ENCODE assay signal across 1 cellular context in the genomic region with DNA sequence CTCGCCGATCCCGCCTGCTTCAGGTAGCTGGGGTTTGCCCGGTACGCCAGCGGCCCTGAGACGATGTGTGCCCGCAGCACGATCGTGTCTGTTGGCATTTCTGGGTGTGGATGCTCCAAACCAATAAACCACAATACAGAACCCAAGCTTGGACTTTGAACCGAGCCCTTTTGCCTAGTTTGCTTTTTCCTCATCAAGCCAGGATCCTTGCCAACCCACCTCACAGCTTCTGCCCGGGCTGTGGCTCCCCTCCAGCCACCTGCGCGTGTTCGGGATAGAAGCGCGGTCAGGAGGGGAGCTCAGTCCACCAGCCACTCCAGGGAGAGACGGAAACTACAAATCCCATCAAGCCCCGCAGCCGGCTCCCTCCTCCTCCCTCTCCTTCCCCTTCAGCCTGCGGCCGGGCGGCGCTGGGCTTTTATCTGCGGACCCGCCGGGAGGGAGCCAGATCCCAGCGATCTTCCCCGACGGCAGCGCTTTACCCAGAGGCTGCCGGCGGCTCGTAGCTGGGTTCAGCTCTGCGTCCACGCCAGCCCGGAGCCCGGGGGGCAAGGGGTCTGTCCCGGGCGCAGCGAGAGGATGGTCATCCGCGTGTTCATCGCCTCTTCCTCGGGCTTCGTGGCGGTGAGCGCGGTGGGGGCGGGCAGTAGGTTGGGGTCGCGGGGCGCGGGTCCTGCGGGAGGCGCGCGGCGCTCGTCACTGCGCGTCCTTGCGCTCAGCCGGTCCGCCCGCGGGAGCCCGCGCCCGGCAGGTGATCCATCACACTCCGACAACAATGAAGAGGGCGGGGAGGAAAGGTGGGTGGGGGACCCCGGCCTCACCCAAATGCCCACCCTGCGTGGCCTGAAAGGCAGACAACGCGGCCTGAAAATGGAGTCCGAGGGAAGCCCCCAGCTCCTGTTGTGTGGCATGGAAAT.
A peak's percentile ranks its signal among the peaks of the same experiment; 100 is the strongest.
TF ChIP-seq lines count a peak whose summit lies in the region.

Gene SH3BGRL2 (plus strand): TSS at position 447 of the 917 bp plus-strand sequence. CDS start 133 bp downstream, at position 580.

TF ChIP-seq in K562, 482 proteins besides CTCF, POLR2A, EP300 and RAD21 (continued from another document and continues in another):
- no peak for TF ChIP-seq ETV6 (IDR thresholded peaks at IDR 0.05; ENCODE audit: borderline replicate concordance in 1 of 2, low read depth in 2 of 2, low read length in 1 of 2)
- no peak for TF ChIP-seq ETV6 (CRISPR knock-in tag; IDR thresholded peaks at IDR 0.05; ENCODE audit: borderline replicate concordance)
- TF ChIP-seq CHD4 (IDR thresholded peaks at IDR 0.05; ENCODE audit: insufficient read depth, insufficient replicate concordance, low read depth, low read length, poor library complexity, severe bottlenecking), result no peak
- TF ChIP-seq, protein P1, sequence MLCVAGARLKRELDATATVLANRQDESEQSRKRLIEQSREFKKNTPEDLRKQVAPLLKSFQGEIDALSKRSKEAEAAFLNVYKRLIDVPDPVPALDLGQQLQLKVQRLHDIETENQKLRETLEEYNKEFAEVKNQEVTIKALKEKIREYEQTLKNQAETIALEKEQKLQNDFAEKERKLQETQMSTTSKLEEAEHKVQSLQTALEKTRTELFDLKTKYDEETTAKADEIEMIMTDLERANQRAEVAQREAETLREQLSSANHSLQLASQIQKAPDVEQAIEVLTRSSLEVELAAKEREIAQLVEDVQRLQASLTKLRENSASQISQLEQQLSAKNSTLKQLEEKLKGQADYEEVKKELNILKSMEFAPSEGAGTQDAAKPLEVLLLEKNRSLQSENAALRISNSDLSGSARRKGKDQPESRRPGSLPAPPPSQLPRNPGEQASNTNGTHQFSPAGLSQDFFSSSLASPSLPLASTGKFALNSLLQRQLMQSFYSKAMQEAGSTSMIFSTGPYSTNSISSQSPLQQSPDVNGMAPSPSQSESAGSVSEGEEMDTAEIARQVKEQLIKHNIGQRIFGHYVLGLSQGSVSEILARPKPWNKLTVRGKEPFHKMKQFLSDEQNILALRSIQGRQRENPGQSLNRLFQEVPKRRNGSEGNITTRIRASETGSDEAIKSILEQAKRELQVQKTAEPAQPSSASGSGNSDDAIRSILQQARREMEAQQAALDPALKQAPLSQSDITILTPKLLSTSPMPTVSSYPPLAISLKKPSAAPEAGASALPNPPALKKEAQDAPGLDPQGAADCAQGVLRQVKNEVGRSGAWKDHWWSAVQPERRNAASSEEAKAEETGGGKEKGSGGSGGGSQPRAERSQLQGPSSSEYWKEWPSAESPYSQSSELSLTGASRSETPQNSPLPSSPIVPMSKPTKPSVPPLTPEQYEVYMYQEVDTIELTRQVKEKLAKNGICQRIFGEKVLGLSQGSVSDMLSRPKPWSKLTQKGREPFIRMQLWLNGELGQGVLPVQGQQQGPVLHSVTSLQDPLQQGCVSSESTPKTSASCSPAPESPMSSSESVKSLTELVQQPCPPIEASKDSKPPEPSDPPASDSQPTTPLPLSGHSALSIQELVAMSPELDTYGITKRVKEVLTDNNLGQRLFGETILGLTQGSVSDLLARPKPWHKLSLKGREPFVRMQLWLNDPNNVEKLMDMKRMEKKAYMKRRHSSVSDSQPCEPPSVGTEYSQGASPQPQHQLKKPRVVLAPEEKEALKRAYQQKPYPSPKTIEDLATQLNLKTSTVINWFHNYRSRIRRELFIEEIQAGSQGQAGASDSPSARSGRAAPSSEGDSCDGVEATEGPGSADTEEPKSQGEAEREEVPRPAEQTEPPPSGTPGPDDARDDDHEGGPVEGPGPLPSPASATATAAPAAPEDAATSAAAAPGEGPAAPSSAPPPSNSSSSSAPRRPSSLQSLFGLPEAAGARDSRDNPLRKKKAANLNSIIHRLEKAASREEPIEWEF (CRISPR knock-in tag; IDR thresholded peaks at IDR 0.05), result no peak
- no peak for TF ChIP-seq CEBPB (tag; IDR thresholded peaks at IDR 0.05)
- TF ChIP-seq, protein P2, sequence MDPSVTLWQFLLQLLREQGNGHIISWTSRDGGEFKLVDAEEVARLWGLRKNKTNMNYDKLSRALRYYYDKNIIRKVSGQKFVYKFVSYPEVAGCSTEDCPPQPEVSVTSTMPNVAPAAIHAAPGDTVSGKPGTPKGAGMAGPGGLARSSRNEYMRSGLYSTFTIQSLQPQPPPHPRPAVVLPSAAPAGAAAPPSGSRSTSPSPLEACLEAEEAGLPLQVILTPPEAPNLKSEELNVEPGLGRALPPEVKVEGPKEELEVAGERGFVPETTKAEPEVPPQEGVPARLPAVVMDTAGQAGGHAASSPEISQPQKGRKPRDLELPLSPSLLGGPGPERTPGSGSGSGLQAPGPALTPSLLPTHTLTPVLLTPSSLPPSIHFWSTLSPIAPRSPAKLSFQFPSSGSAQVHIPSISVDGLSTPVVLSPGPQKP (CRISPR knock-in tag; IDR thresholded peaks at IDR 0.05), result no peak
- no peak for TF ChIP-seq ILF3 (IDR thresholded peaks at IDR 0.05; ENCODE audit: borderline replicate concordance)
- TF ChIP-seq KHSRP (IDR thresholded peaks at IDR 0.05), result no peak
- TF ChIP-seq ZNF445 (CRISPR knock-in tag; IDR thresholded peaks at IDR 0.05; ENCODE audit: low read depth), result no peak
- TF ChIP-seq DMBX1 (CRISPR knock-in tag; IDR thresholded peaks at IDR 0.05; ENCODE audit: borderline replicate concordance), result no peak
- TF ChIP-seq HMG20B (CRISPR knock-in tag; IDR thresholded peaks at IDR 0.05), result no peak
- TF ChIP-seq HNRNPLL (IDR thresholded peaks at IDR 0.05; ENCODE audit: low read depth, low read length, poor library complexity, severe bottlenecking), result no peak
- no peak for TF ChIP-seq HDAC3 (IDR thresholded peaks at IDR 0.05; ENCODE audit: borderline replicate concordance, partially characterized antibody)
- TF ChIP-seq, protein P3, sequence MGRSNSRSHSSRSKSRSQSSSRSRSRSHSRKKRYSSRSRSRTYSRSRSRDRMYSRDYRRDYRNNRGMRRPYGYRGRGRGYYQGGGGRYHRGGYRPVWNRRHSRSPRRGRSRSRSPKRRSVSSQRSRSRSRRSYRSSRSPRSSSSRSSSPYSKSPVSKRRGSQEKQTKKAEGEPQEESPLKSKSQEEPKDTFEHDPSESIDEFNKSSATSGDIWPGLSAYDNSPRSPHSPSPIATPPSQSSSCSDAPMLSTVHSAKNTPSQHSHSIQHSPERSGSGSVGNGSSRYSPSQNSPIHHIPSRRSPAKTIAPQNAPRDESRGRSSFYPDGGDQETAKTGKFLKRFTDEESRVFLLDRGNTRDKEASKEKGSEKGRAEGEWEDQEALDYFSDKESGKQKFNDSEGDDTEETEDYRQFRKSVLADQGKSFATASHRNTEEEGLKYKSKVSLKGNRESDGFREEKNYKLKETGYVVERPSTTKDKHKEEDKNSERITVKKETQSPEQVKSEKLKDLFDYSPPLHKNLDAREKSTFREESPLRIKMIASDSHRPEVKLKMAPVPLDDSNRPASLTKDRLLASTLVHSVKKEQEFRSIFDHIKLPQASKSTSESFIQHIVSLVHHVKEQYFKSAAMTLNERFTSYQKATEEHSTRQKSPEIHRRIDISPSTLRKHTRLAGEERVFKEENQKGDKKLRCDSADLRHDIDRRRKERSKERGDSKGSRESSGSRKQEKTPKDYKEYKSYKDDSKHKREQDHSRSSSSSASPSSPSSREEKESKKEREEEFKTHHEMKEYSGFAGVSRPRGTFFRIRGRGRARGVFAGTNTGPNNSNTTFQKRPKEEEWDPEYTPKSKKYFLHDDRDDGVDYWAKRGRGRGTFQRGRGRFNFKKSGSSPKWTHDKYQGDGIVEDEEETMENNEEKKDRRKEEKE (IDR thresholded peaks at IDR 0.05; ENCODE audit: borderline replicate concordance in 1 of 2, control insufficient read depth in 1 of 2, low read depth in 2 of 2, low read length in 1 of 2), result no peak
- TF ChIP-seq GABPB1 (CRISPR knock-in tag; IDR thresholded peaks at IDR 0.05), result peak; percentile 39; the same call in 1 of the 2 replicates
- no peak for TF ChIP-seq ZNF274 (IDR thresholded peaks at IDR 0.05; ENCODE audit: borderline replicate concordance, low read depth, low read length)
- no peak for TF ChIP-seq DACH1 (IDR thresholded peaks at IDR 0.05; ENCODE audit: partially characterized antibody)
- TF ChIP-seq, protein P4, sequence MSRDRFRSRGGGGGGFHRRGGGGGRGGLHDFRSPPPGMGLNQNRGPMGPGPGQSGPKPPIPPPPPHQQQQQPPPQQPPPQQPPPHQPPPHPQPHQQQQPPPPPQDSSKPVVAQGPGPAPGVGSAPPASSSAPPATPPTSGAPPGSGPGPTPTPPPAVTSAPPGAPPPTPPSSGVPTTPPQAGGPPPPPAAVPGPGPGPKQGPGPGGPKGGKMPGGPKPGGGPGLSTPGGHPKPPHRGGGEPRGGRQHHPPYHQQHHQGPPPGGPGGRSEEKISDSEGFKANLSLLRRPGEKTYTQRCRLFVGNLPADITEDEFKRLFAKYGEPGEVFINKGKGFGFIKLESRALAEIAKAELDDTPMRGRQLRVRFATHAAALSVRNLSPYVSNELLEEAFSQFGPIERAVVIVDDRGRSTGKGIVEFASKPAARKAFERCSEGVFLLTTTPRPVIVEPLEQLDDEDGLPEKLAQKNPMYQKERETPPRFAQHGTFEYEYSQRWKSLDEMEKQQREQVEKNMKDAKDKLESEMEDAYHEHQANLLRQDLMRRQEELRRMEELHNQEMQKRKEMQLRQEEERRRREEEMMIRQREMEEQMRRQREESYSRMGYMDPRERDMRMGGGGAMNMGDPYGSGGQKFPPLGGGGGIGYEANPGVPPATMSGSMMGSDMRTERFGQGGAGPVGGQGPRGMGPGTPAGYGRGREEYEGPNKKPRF (IDR thresholded peaks at IDR 0.05; ENCODE audit: low read depth, low read length), result no peak
- TF ChIP-seq LCOR (CRISPR knock-in tag; IDR thresholded peaks at IDR 0.05), result peak; percentile 71; the same call in 1 of the 2 replicates
- TF ChIP-seq ZBTB1 (CRISPR knock-in tag; IDR thresholded peaks at IDR 0.05; ENCODE audit: borderline replicate concordance, low read depth), result peak; percentile 88
- TF ChIP-seq CBFA2T3 (IDR thresholded peaks at IDR 0.05), result no peak
- TF ChIP-seq TCF3 (CRISPR knock-in tag; IDR thresholded peaks at IDR 0.05), result 0 out of 2 replicates have a peak, but pooled peaks have one; percentile 0
- TF ChIP-seq STAG1 (CRISPR knock-in tag; IDR thresholded peaks at IDR 0.05; ENCODE audit: borderline replicate concordance), result no peak
- no peak for TF ChIP-seq CBX8 (IDR thresholded peaks at IDR 0.05; ENCODE audit: borderline replicate concordance, extremely low read depth, low read depth, low read length, poor library complexity, severe bottlenecking)
- TF ChIP-seq CCNT2 (IDR thresholded peaks at IDR 0.05; ENCODE audit: borderline replicate concordance, extremely low read depth, insufficient read length, low read depth, low read length), result no peak
- TF ChIP-seq EP400 (IDR thresholded peaks at IDR 0.05), result no peak
- TF ChIP-seq, protein P5, sequence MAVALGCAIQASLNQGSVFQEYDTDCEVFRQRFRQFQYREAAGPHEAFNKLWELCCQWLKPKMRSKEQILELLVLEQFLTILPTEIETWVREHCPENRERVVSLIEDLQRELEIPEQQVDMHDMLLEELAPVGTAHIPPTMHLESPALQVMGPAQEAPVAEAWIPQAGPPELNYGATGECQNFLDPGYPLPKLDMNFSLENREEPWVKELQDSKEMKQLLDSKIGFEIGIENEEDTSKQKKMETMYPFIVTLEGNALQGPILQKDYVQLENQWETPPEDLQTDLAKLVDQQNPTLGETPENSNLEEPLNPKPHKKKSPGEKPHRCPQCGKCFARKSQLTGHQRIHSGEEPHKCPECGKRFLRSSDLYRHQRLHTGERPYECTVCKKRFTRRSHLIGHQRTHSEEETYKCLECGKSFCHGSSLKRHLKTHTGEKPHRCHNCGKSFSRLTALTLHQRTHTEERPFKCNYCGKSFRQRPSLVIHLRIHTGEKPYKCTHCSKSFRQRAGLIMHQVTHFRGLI (CRISPR knock-in tag; IDR thresholded peaks at IDR 0.05), result no peak
- no peak for TF ChIP-seq LARP7 (IDR thresholded peaks at IDR 0.05)
- no peak for TF ChIP-seq KLF6 (CRISPR knock-in tag; IDR thresholded peaks at IDR 0.05; ENCODE audit: borderline replicate concordance)
- TF ChIP-seq FOXP4 (CRISPR knock-in tag; IDR thresholded peaks at IDR 0.05; ENCODE audit: borderline replicate concordance), result no peak
- TF ChIP-seq RBM14 (IDR thresholded peaks at IDR 0.05; ENCODE audit: borderline replicate concordance, insufficient read depth, low read depth, low read length), result no peak
- TF ChIP-seq ZNF696 (CRISPR knock-in tag; conservative IDR thresholded peaks at IDR 0.05), result no peak
- no peak for TF ChIP-seq CSDE1 (IDR thresholded peaks at IDR 0.05)
- TF ChIP-seq, protein P6, sequence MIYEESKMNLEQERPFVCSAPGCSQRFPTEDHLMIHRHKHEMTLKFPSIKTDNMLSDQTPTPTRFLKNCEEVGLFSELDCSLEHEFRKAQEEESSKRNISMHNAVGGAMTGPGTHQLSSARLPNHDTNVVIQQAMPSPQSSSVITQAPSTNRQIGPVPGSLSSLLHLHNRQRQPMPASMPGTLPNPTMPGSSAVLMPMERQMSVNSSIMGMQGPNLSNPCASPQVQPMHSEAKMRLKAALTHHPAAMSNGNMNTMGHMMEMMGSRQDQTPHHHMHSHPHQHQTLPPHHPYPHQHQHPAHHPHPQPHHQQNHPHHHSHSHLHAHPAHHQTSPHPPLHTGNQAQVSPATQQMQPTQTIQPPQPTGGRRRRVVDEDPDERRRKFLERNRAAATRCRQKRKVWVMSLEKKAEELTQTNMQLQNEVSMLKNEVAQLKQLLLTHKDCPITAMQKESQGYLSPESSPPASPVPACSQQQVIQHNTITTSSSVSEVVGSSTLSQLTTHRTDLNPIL (CRISPR knock-in tag; IDR thresholded peaks at IDR 0.05), result no peak
- TF ChIP-seq YBX1 (IDR thresholded peaks at IDR 0.05), result no peak
- TF ChIP-seq, protein P7, sequence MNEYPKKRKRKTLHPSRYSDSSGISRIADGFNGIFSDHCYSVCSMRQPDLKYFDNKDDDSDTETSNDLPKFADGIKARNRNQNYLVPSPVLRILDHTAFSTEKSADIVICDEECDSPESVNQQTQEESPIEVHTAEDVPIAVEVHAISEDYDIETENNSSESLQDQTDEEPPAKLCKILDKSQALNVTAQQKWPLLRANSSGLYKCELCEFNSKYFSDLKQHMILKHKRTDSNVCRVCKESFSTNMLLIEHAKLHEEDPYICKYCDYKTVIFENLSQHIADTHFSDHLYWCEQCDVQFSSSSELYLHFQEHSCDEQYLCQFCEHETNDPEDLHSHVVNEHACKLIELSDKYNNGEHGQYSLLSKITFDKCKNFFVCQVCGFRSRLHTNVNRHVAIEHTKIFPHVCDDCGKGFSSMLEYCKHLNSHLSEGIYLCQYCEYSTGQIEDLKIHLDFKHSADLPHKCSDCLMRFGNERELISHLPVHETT (CRISPR knock-in tag; conservative IDR thresholded peaks at IDR 0.05 in 1 of 2, IDR thresholded peaks at IDR 0.05 in 1 of 2), result no peak
- TF ChIP-seq TAF1 (IDR thresholded peaks at IDR 0.05; ENCODE audit: control insufficient read depth, extremely low read depth, insufficient read depth, low read length, severe bottlenecking), result peak; percentile 78
- TF ChIP-seq SMARCA5 (IDR thresholded peaks at IDR 0.05), result no peak
- TF ChIP-seq POLR3G (IDR thresholded peaks at IDR 0.05; ENCODE audit: extremely low read depth, insufficient read length, insufficient replicate concordance), result no peak
